8 cellular contexts compared by ENCODE assay signal in genomic region chr11:116787436-116787785, GRCh38. TPM values are rescaled to one million over a fixed set of nuclear protein-coding genes. Genes with fewer than 3 reads are reported as not detected.
DNase-seq lines count a peak whose midpoint lies in the region; ATAC-seq and TF ChIP-seq lines count a peak whose summit lies in the region.

No MANE protein-coding gene starts in this region.

- peaks cover 8% of the 10 kb centered on the region for H3K4me1 ChIP-seq in NT2/D1 (ENCODE audit: insufficient read depth, insufficient read length)
- peaks cover 9% of the 10 kb centered on the region for H3K4me1 ChIP-seq in ovary (ENCODE audit: insufficient read depth)

- no peak for TF ChIP-seq EP300 in ovary (IDR thresholded peaks at IDR 0.05)

- peak overlapping the region; percentile 74 for H3K4me3 ChIP-seq in NT2/D1 (ENCODE audit: insufficient read length, low read depth)
- peak overlapping the region; percentile 82 for H3K4me3 ChIP-seq in ovary

- no peaks in the 10 kb centered on the region for H3K9me3 ChIP-seq in NT2/D1 (ENCODE audit: insufficient read depth, low read length)
- no peaks in the 10 kb centered on the region for H3K9me3 ChIP-seq in ovary

- ATAC-seq in GM19043 (IDR thresholded peaks at IDR 0.05; ENCODE audit: low read depth, unreplicated experiment): peak; percentile 18

- DNase-seq in NT2/D1 (ENCODE audit: low read depth, low spot score) (no peak), epithelial cell of prostate (ENCODE audit: low read depth, low spot score) (no peak), ovary (no peak), NCI-H1694 treated with DMSO at 0.1 percent for 48 hours (lab: John Stamatoyannopoulos, UW) (no peak), AG08395 (ENCODE audit: low spot score) (no peak), NK-92 (lab: John Stamatoyannopoulos, UW; ENCODE audit: unreplicated experiment) (no peak), GM10266 (ENCODE audit: extremely low spot score) (no peak)

- WGBS in ovary, 3 donors: 0 to 1% (median 1%) methylated on average over 15 of the region's 15 CpGs

- TF ChIP-seq CTCF in ovary (IDR thresholded peaks at IDR 0.05) (no peak), GM10266 (IDR thresholded peaks at IDR 0.05; ENCODE audit: control insufficient read depth, insufficient read depth, low read depth, missing control alignments) (no peak)

- peak overlapping the region; percentile 86 for H3K9ac ChIP-seq in NT2/D1 (ENCODE audit: insufficient read length, low read depth)

- H3K27me3 ChIP-seq in NT2/D1 (ENCODE audit: insufficient read depth, insufficient read length) (peaks cover 25% of the 10 kb centered on the region), ovary (no peaks in the 10 kb centered on the region)

- H3K36me3 ChIP-seq in NT2/D1 (ENCODE audit: insufficient read depth, insufficient read length, low read length) (peaks cover 47% of the 10 kb centered on the region), ovary (no peaks in the 10 kb centered on the region)

- intact Hi-C loops in ovary (cut with DNase I): no loop called here

- H3K27ac ChIP-seq in epithelial cell of prostate (peak overlapping the region; percentile 60), ovary (peak overlapping the region; percentile 27 to 41)

- no peak for TF ChIP-seq POLR2A in ovary (IDR thresholded peaks at IDR 0.05)

RNA-seq across cellular contexts. Expression of gene ZPR1, which starts 0.4 kb away (rescaled TPM):
- 10 to 100 TPM; 12.0 to 68.7 (median 37.0) TPM for total RNA-seq in ovary
- polyA plus RNA-seq in ovary: 10 to 100 TPM; 17.8 to 58.3 TPM

RNA-seq across cellular contexts. Expression of gene APOA5, which starts 4.3 kb away (rescaled TPM):
- total RNA-seq in ovary: under 1 TPM in 2 of 7 donors, not detected in 5; 0.35 to 0.43 TPM
- not detected for polyA plus RNA-seq in ovary

RNA-seq across cellular contexts. Expression of gene BUD13, which starts 14.6 kb away (rescaled TPM):
- 10 to 100 TPM; 14.3 to 20.3 (median 17.0) TPM for total RNA-seq in ovary
- polyA plus RNA-seq in ovary: 10 to 100 TPM; 15.6 to 25.0 TPM

RNA-seq across cellular contexts. Expression of gene APOA4, which starts 35.7 kb away (rescaled TPM):
- total RNA-seq in ovary: 10 to 100 TPM in 1 of 7 donors, not detected in 6; 41.7 TPM
- under 1 TPM in 1 of 2 donors, not detected in 1; 0.19 TPM for polyA plus RNA-seq in ovary

RNA-seq across cellular contexts. Expression of gene APOC3, which starts 42.3 kb away (rescaled TPM):
- 10 to 100 TPM in 1 of 7 donors, 1 to 10 TPM in 2, not detected in 4; 2.7 to 18.0 (median 4.3) TPM for total RNA-seq in ovary
- polyA plus RNA-seq in ovary: not detected
